ENCODE assay signal across 9 cellular contexts in the genomic region with DNA sequence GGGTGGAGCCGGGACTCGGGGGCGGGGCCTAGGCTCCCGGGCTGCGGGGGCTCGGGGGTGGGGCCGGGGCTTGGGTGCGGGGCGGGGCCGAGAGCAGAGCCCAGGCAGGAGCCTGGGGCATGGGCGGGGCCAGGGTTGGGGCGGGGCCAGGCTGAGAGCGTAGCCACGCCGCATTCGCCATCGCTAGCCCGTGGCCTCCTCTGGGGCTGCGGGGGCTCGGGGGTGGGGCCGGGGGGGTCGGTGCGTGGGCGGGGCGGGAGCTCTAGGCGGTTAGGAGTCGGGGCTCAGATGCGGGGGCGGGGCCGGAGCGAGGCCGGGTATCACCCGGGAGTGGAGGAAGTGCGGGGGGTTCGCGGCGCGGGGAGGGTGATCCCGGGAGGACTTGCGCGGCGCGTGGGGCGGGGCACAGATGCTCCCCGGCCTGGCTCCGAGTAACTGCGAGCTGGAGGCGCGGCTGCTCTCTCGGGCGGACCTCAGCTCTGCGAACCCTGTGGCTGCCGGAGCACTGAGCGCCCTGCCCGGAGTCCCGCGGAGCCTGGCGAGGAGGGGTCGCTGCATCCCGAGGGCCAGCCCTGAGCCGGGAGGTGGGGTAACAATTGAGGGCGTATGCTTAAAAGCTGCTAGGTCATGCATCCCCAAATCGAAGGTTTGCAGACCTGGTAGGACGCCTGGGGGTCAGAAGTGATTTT. TPM values are rescaled to one million over a fixed set of nuclear protein-coding genes. Genes with fewer than 3 reads are reported as not detected.
A peak's percentile ranks its signal among the peaks of the same experiment; 100 is the strongest.
DNase-seq lines count a peak whose midpoint lies in the region; ATAC-seq and TF ChIP-seq lines count a peak whose summit lies in the region.
"Had no signal": no experiment of that assay in that cellular context is flagged by ENCODE, and none has a peak within 500 bp of the region (broad histone marks: within the 10 kb centered on the region; RNA-seq: fewer than 3 reads in every experiment).

No MANE protein-coding gene starts in this region.

- no peaks in the 10 kb centered on the region for H3K9me3 Mint-ChIP-seq in activated CD4-positive, alpha-beta T cell treated with anti-CD3 and anti-CD28 coated beads, Interleukin-2, amount 10 ng/mL, durations not matched to agents 24 days and 14 days

- H3K4me3 ChIP-seq in BE2C (ENCODE audit: low read depth, low read length) (peak overlapping the region; percentile 66), colonic mucosa (peak overlapping the region; percentile 56)

- H3K27ac ChIP-seq in colonic mucosa = peak overlapping the region; percentile 81

- DNase-seq in BE2C = peak; percentile 95
- DNase-seq in GM19240 (ENCODE audit: insufficient read length, low spot score) = peak; percentile 76
- DNase-seq in NCI-H524 treated with DMSO at 0.1 percent for 48 hours (lab: John Stamatoyannopoulos, UW) = peak; percentile 27
- DNase-seq in activated CD4-positive, alpha-beta T cell treated with anti-CD3 and anti-CD28 coated beads, Interleukin-2, amount 10 ng/mL, durations not matched to agents 24 days and 14 days = peak; percentile 97
- DNase-seq in colonic mucosa = peak; percentile 98
- DNase-seq in left colon = peak; percentile 97 to 99
- DNase-seq in stimulated activated CD4-positive, alpha-beta T cell treated with anti-CD3 and anti-CD28 coated beads, Interleukin-1b, Interleukin-23, amount 100 ng/mL, for 24 hours (ENCODE audit: low read depth in 4 of 4, low spot score in 1 of 4) = peak; percentile 88 to 94 (median 92)

- no peaks in the 10 kb centered on the region for H3K36me3 ChIP-seq in BE2C
- H3K36me3 ChIP-seq in colonic mucosa = no peaks in the 10 kb centered on the region

- H3K27me3 ChIP-seq in BE2C (peaks cover 25% of the 10 kb centered on the region), colonic mucosa (no peaks in the 10 kb centered on the region)

- H3K9me3 ChIP-seq in BE2C (no peaks in the 10 kb centered on the region), colonic mucosa (no peaks in the 10 kb centered on the region)

- H3K36me3 Mint-ChIP-seq in activated CD4-positive, alpha-beta T cell treated with anti-CD3 and anti-CD28 coated beads, Interleukin-2, amount 10 ng/mL, durations not matched to agents 24 days and 14 days (ENCODE audit: low read depth) = peaks cover 21% of the 10 kb centered on the region

- H3K27me3 Mint-ChIP-seq in activated CD4-positive, alpha-beta T cell treated with anti-CD3 and anti-CD28 coated beads, Interleukin-2, amount 10 ng/mL, durations not matched to agents 24 days and 14 days = no peaks in the 10 kb centered on the region

- ATAC-seq in HG03442 (IDR thresholded peaks at IDR 0.05; ENCODE audit: unreplicated experiment) (peak; percentile 62), left colon (peak; percentile 88)

- intact Hi-C loops in activated CD4-positive, alpha-beta T cell treated with anti-CD3 and anti-CD28 coated beads, Interleukin-2, amount 10 ng/mL, durations not matched to agents 24 days and 14 days (cut with micrococcal nuclease) = loop anchor here (1.0 to 10.0 kb wide), 6 partner anchors 20 to 979 kb away; a partner anchor contains a TSS
- intact Hi-C loops in colonic mucosa (cut with DNase I) = loop anchor here (10.0 kb wide), 1 partner anchor 111 kb away; a partner anchor contains a TSS
- intact Hi-C loops in left colon (cut with DNase I, micrococcal nuclease) = no loop called here

- H3K27ac Mint-ChIP-seq in activated CD4-positive, alpha-beta T cell treated with anti-CD3 and anti-CD28 coated beads, Interleukin-2, amount 10 ng/mL, durations not matched to agents 24 days and 14 days = peak overlapping the region; percentile 84

- peak overlapping the region; percentile 85 for H3K4me3 Mint-ChIP-seq in activated CD4-positive, alpha-beta T cell treated with anti-CD3 and anti-CD28 coated beads, Interleukin-2, amount 10 ng/mL, durations not matched to agents 24 days and 14 days

- peak overlapping the region; percentile 82 to 84 for H3K9ac ChIP-seq in colonic mucosa (ENCODE audit: low read depth in 2 of 2, low read length in 2 of 2)

- peaks cover 28% of the 10 kb centered on the region for H3K4me1 Mint-ChIP-seq in activated CD4-positive, alpha-beta T cell treated with anti-CD3 and anti-CD28 coated beads, Interleukin-2, amount 10 ng/mL, durations not matched to agents 24 days and 14 days

- TF ChIP-seq CTCF in BE2C (IDR thresholded peaks at IDR 0.05; ENCODE audit: low read depth, low read length) = no peak
- TF ChIP-seq CTCF in colonic mucosa (IDR thresholded peaks at IDR 0.05) = no peak

- H3K4me1 ChIP-seq in BE2C (no peaks in the 10 kb centered on the region), colonic mucosa (peaks cover 6% of the 10 kb centered on the region)

RNA-seq across cellular contexts. Expression of a gene that starts 0.4 kb away (rescaled TPM):
- 4.4 TPM for polyA plus RNA-seq in BE2C (2012; ENCODE audit: insufficient read depth, insufficient read length, low read depth)
- 18.3 and 20.1 TPM in 2 replicates for total RNA-seq in activated CD4-positive, alpha-beta T cell treated with anti-CD3 and anti-CD28 coated beads, Interleukin-2, amount 10 ng/mL, durations not matched to agents 24 days and 14 days
- total RNA-seq in colonic mucosa (10 to 100 TPM; 65.5 to 94.8 TPM), left colon (10 to 100 TPM; 89.8 to 96.3 TPM)

RNA-seq across cellular contexts. Expression of a gene that starts 56.9 kb away (rescaled TPM):
- not detected for polyA plus RNA-seq in BE2C (2012; ENCODE audit: insufficient read depth, insufficient read length, low read depth)
- total RNA-seq in activated CD4-positive, alpha-beta T cell treated with anti-CD3 and anti-CD28 coated beads, Interleukin-2, amount 10 ng/mL, durations not matched to agents 24 days and 14 days = not detected in 2 replicates
- not detected for total RNA-seq in colonic mucosa
- total RNA-seq in left colon = not detected
- total RNA-seq: T-helper 1 cell treated with Interleukin-12 subunit alpha and Interleukin-12 subunit beta and Interleukin-4 antibody, amounts not matched to agents 30 ng/mL and 1 ng/mL, for 36 hours had no signal

Comparison
In these comparisons a context has a peak if more than half of its experiments do, and no peak if none do; other contexts are left out.
1. Peak in every context shown above with its lines: DNase-seq, ATAC-seq, H3K4me3 ChIP-seq and H3K27ac ChIP-seq.
2. DNase-seq: peak in every context shown above with its lines; median percentile 98 in colonic mucosa; 98 in left colon; 97 in activated CD4-positive, alpha-beta T cell treated with anti-CD3 and anti-CD28 coated beads, Interleukin-2, amount 10 ng/mL, durations not matched to agents 24 days and 14 days; 95 in BE2C; 92 in stimulated activated CD4-positive, alpha-beta T cell treated with anti-CD3 and anti-CD28 coated beads, Interleukin-1b, Interleukin-23, amount 100 ng/mL, for 24 hours; 76 in GM19240; 27 in NCI-H524 treated with DMSO at 0.1 percent for 48 hours.
3. intact Hi-C loops: an anchor here in activated CD4-positive, alpha-beta T cell treated with anti-CD3 and anti-CD28 coated beads, Interleukin-2, amount 10 ng/mL, durations not matched to agents 24 days and 14 days (1.0 to 10.0 kb wide) and colonic mucosa (10.0 kb wide); none called in left colon.